In the genomic region with DNA sequence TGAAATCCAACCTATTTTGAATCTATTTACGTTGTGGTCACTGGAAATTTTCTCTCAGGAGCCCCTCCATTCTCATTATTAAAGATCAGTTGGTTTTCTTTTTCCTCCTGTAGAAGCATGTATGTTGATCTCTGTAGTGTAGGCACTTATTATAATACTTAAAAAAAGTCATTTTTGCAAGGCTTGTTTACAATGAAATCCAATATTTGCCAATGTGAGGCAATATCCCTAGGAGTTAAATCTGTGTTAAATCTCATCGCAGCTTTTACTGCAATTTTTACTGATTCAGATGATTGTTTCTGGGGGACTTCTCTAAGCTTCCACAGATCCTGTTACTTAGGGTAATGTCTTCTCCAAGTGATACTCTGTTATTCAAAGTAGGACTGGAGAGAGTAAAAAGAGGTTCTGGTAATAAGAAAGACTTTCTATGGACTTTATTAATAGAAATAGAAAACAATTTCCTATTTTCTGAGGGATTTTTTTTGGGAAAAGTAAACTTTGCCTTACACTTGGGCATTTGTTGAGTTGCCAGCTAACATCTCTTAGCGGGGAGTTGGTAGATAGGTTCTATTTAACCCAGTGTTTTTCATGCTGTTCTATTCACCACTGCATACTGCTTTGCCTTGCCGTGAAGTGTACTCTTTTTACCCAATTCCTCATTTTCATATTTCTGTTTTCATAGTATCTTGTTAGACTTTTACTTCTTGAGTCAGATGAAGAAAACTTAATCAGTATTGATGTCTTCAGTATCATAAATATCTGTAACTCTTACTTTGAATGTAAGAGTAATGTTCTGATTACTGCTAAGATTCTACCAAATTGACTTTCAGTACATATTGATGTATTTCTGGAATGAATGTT, we compare ENCODE assay signal across 18 cellular contexts. TPM values are rescaled to one million over a fixed set of nuclear protein-coding genes. Genes with fewer than 3 reads are reported as not detected.
DNase-seq lines count a peak whose midpoint lies in the region; ATAC-seq, FAIRE-seq and TF ChIP-seq lines count a peak whose summit lies in the region.
"Had no signal": no experiment of that assay in that cellular context is flagged by ENCODE, and none has a peak within 500 bp of the region (broad histone marks: within the 10 kb centered on the region; RNA-seq: fewer than 3 reads in every experiment).

No MANE protein-coding gene starts in this region.

- no peak overlapping the region for H3K9ac ChIP-seq in H1 (replicated peaks in 1 of 4; ENCODE audit: extremely low read depth in 1 of 4, low read depth in 3 of 4, low read length in 3 of 4)

- CTCF ChIA-PET in H1 (lab: Charles Lee; ENCODE audit: partially characterized antibody), result interaction anchor here (0.7 kb wide), 1 partner anchor 548 kb away, joined by 4 read pairs; no protein-coding TSS in a partner anchor

- H3K4me1 ChIP-seq in H1 (replicated peaks in 1 of 4; ENCODE audit: control insufficient read depth in 3 of 4, insufficient read depth in 4 of 4, low read length in 3 of 4), result peaks cover 0 to 12% (median 5%) of the 10 kb centered on the region in 4 experiments; a peak in 4 of 7 replicates

- H2BK120ac ChIP-seq in H1 (replicated peaks; ENCODE audit: low read depth, low read length), result no peak overlapping the region

- H3K36me3 ChIP-seq in H1 (ENCODE audit: control insufficient read depth in 2 of 4, insufficient read depth in 4 of 4, low read length in 3 of 4), result no peaks in the 10 kb centered on the region
- H3K36me3 ChIP-seq: MG63, right lobe of liver had no signal

- no peaks in the 10 kb centered on the region for H3K23me2 ChIP-seq in H1 (ENCODE audit: low read depth, low read length)

- H3K4me3 ChIP-seq in H1 (ENCODE audit: extremely low read depth in 1 of 4, insufficient read depth in 2 of 4, low read depth in 3 of 4, low read length in 4 of 4), result peak overlapping the region in 1 of 4 experiments; percentile 35; a peak in 1 of 8 replicates
- H3K4me3 ChIP-seq: hepatocyte, MG63, right lobe of liver had no signal

- no peak overlapping the region for H2AFZ ChIP-seq in H1 (ENCODE audit: low read length)
- H2AFZ ChIP-seq: hepatocyte had no signal

- DNase-seq in DMS53 treated with DMSO at 0.1 percent for 48 hours (lab: John Stamatoyannopoulos, UW; ENCODE audit: unreplicated experiment), result peak; percentile 28
- peak; percentile 42 for DNase-seq in NCI-H146 (lab: John Stamatoyannopoulos, UW)
- DNase-seq in H1 (ENCODE audit: low read depth in 1 of 2, low spot score in 2 of 2), result no peak
- DNase-seq in stimulated activated CD4-positive, alpha-beta T cell treated with anti-CD3 and anti-CD28 coated beads, Interleukin-2, amount 100 ng/mL, for 24 hours, result no peak
- no peak for DNase-seq in kidney tubule cell (ENCODE audit: low spot score)
- no peak for DNase-seq in ureter (ENCODE audit: low spot score)
- DNase-seq: activated CD8-positive, alpha-beta T cell treated with anti-CD3 and anti-CD28 coated beads for 36 hours; activated effector memory CD4-positive, alpha-beta T cell treated with anti-CD3 and anti-CD28 coated beads, Interleukin-2, amount 50 U/mL, for 16 hours; cerebellar nuclear complex; effector memory CD8-positive, alpha-beta T cell; MG63; NK-92 treated with Interleukin-12 subunit alpha and Interleukin-12 subunit beta, amount 100 ng/mL, for 24 hours; right lobe of liver had no signal

- H4K8ac ChIP-seq in H1 (ENCODE audit: extremely low read depth, insufficient read depth, low read length), result no peak overlapping the region

- H2BK15ac ChIP-seq in H1 (ENCODE audit: low read length), result no peak overlapping the region

- H2BK5ac ChIP-seq in H1 (ENCODE audit: low read depth, low read length), result no peak overlapping the region

- no peak for FAIRE-seq in H1 (lab: Jason Lieb, UNC)
- FAIRE-seq: HTR-8/SVneo had no signal

- H3K27me3 ChIP-seq in H1 (replicated peaks in 1 of 4; ENCODE audit: control insufficient read depth in 3 of 4, extremely low read depth in 1 of 4, insufficient read depth in 3 of 4, low read length in 3 of 4), result no peaks in the 10 kb centered on the region
- H3K27me3 ChIP-seq: hepatocyte, MG63, right lobe of liver had no signal

- no peak overlapping the region for H3K27ac ChIP-seq in H1 (ENCODE audit: low read depth, low read length)
- H3K27ac ChIP-seq: hepatocyte, right lobe of liver, VCaP had no signal

- H4K20me1 ChIP-seq in H1 (replicated peaks in 1 of 2; ENCODE audit: control insufficient read depth in 1 of 2, insufficient read depth in 2 of 2, low read length in 2 of 2), result no peaks in the 10 kb centered on the region

- TF ChIP-seq RAD21 in H1 (IDR thresholded peaks at IDR 0.05 in 1 of 2, conservative IDR thresholded peaks at IDR 0.05 in 1 of 2; ENCODE audit: low read depth in 2 of 2, low read length in 2 of 2), result no peak

- no peak overlapping the region for H3K56ac ChIP-seq in H1 (replicated peaks; ENCODE audit: insufficient read length, low read depth, low read length)

- no peak overlapping the region for H3K23ac ChIP-seq in H1 (ENCODE audit: insufficient read length)

- H2BK20ac ChIP-seq in H1 (ENCODE audit: low read length), result no peak overlapping the region

- no peaks in the 10 kb centered on the region for H3K79me1 ChIP-seq in H1 (ENCODE audit: low read depth, low read length)

- POLR2A ChIA-PET in H1 (lab: Charles Lee; ENCODE audit: partially characterized antibody), result no interaction called here

- H3K18ac ChIP-seq in H1 (ENCODE audit: extremely low read depth, low read length), result no peak overlapping the region

- TF ChIP-seq EP300 in H1 (IDR thresholded peaks at IDR 0.05; ENCODE audit: borderline replicate concordance in 1 of 2, low read depth in 2 of 2, low read length in 2 of 2), result no peak

- H4K91ac ChIP-seq in H1 (replicated peaks; ENCODE audit: insufficient read length, low read length), result no peak overlapping the region

- TF ChIP-seq POLR2A in H1 (IDR thresholded peaks at IDR 0.05; ENCODE audit: control extremely low read depth in 1 of 2, low read depth in 2 of 2, low read length in 2 of 2), result no peak

- no peak overlapping the region for H2AK5ac ChIP-seq in H1 (ENCODE audit: low read depth, low read length)

- H3K4ac ChIP-seq in H1 (replicated peaks; ENCODE audit: insufficient read length, low read depth, low read length), result no peak overlapping the region

- H3K4me2 ChIP-seq in H1 (ENCODE audit: insufficient read depth in 1 of 2, low read depth in 2 of 2, low read length in 2 of 2), result peak overlapping the region; percentile 17; a peak in 3 of 4 replicates
- H3K4me2 ChIP-seq: hepatocyte had no signal

- H2BK12ac ChIP-seq in H1 (ENCODE audit: low read depth, low read length), result no peak overlapping the region

- H3K9me3 ChIP-seq in H1 (ENCODE audit: insufficient read depth in 2 of 2, low read depth in 1 of 2, low read length in 1 of 2), result no peaks in the 10 kb centered on the region
- H3K9me3 ChIP-seq: MG63, right lobe of liver had no signal

- H4K5ac ChIP-seq in H1 (ENCODE audit: insufficient read length, low read depth, low read length), result no peak overlapping the region

- H3K14ac ChIP-seq in H1 (ENCODE audit: insufficient read length), result no peak overlapping the region

- no peak for TF ChIP-seq CTCF in H1 (IDR thresholded peaks at IDR 0.05; ENCODE audit: control extremely low read depth in 1 of 3, insufficient read depth in 1 of 3, low read depth in 1 of 3, low read length in 3 of 3)

- ATAC-seq in GM19455 (IDR thresholded peaks at IDR 0.05; ENCODE audit: unreplicated experiment), result peak; percentile 86
- no peak for ATAC-seq in HG03108 (IDR thresholded peaks at IDR 0.05; ENCODE audit: unreplicated experiment)
- ATAC-seq: activated CD8-positive, alpha-beta T cell treated with anti-CD3 and anti-CD28 coated beads for 36 hours; effector memory CD8-positive, alpha-beta T cell had no signal

- H3K79me2 ChIP-seq in H1 (ENCODE audit: control insufficient read depth in 1 of 2, insufficient read depth in 2 of 2, low read length in 2 of 2), result no peaks in the 10 kb centered on the region
- H3K79me2 ChIP-seq: hepatocyte had no signal

- 79% methylated on average over 4 of the region's 4 CpGs; no CpG with 5 or more reads in 1 of the 2 experiments for WGBS in H1 (ENCODE audit: extremely low coverage in 1 of 2, insufficient coverage in 1 of 2, insufficient read length in 1 of 2, insufficient replicate concordance in 2 of 2, low coverage in 1 of 2, low lambda C conversion rate in 2 of 2, missing lambda C conversion rate in 1 of 2), 2 experiments

TF ChIP-seq in H1, 55 proteins besides CTCF, POLR2A, EP300 and RAD21 (continues in another document):
- TF ChIP-seq SAP30 (IDR thresholded peaks at IDR 0.05; ENCODE audit: insufficient read depth, insufficient replicate concordance, low read length) (no peak), SIX5 (IDR thresholded peaks at IDR 0.05; ENCODE audit: low read depth, low read length) (no peak), GTF2F1 (IDR thresholded peaks at IDR 0.05; ENCODE audit: borderline replicate concordance, low read depth, low read length) (no peak), SP2 (IDR thresholded peaks at IDR 0.05; ENCODE audit: low read length) (no peak), ATF2 (IDR thresholded peaks at IDR 0.05; ENCODE audit: low read length) (no peak), SP1 (IDR thresholded peaks at IDR 0.05; ENCODE audit: low read depth, low read length) (no peak), CHD2 (IDR thresholded peaks at IDR 0.05; ENCODE audit: low read length) (no peak), BCL11A (IDR thresholded peaks at IDR 0.05; ENCODE audit: low read depth in 2 of 2, low read length in 2 of 2) (no peak), BACH1 (IDR thresholded peaks at IDR 0.05; ENCODE audit: low read length) (no peak)

RNA-seq across cellular contexts. Expression of gene CDKAL1, which starts 48.6 kb away (rescaled TPM):
- 22.7 and 24.6 TPM in 2 replicates for total RNA-seq in H1 (2021; fragmentation: NEBNext Ultra II Directional; extraction: Animal tissue kit (Norgen Biotek cat#: 25700))
- 6.1 and 8.4 TPM in 2 replicates for polyA plus RNA-seq in H1 (2011; rRNA removed)
- polyA plus RNA-seq in H1 (2011; cell fraction: cytosol; rRNA removed), result 8.2 TPM
- 3.6 TPM for polyA plus RNA-seq in H1 (2011; cell fraction: nucleus; rRNA removed)
- 8.1 to 12.6 TPM (median 9.7 TPM) in 4 replicates for polyA plus RNA-seq in H1 (2012, experiment 1 of 2)
- polyA plus RNA-seq in H1 (2012, experiment 2 of 2), result 2.0 TPM
- polyA plus RNA-seq in H1 (2013, experiment 1 of 2), result 10.5 TPM
- polyA plus RNA-seq in H1 (2013, experiment 2 of 2), result 10.0 TPM
- polyA minus RNA-seq in H1 (2011; rRNA and poly(A)+ RNA removed), result 17.8 and 21.7 TPM in 2 replicates
- 16.1 TPM for polyA minus RNA-seq in H1 (2011; cell fraction: cytosol; rRNA and poly(A)+ RNA removed)
- polyA minus RNA-seq in H1 (2011; cell fraction: nucleus; rRNA and poly(A)+ RNA removed), result 21.9 TPM
- total RNA-seq in ureter, result 23.4 TPM

Comparison
In these comparisons a context has a peak if more than half of its experiments do, and no peak if none do; other contexts are left out.
1. DNase-seq: peak in DMS53 treated with DMSO at 0.1 percent for 48 hours (single experiment) and NCI-H146 (single experiment); none in H1 (0 of 2), stimulated activated CD4-positive, alpha-beta T cell treated with anti-CD3 and anti-CD28 coated beads, Interleukin-2, amount 100 ng/mL, for 24 hours (0 of 2), kidney tubule cell (single experiment) and ureter (single experiment).